In the genomic region with DNA sequence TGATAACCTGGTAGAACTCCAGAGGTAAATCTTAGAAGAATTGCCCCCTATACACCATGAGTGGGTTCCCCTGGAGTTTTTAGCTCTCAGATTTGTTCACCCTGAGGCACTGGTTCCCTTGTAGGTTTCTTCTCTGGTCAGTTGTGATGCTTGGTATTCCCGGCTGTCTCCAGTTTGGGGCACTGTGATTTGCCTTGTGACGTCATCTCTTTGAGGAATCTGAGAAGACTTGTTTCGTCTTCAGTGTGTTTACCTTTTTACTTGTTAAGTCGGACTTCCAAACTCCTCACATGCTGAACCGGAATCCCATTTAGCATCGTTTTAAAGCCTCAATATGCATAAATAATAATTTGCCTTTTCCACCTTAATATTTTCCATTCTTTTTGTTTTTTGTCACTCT, we compare ENCODE assay signal across 25 cellular contexts. TPM values are rescaled to one million over a fixed set of nuclear protein-coding genes. Genes with fewer than 3 reads are reported as not detected.
"Had no signal": no experiment of that assay in that cellular context is flagged by ENCODE, and none has a peak within 500 bp of the region (broad histone marks: within the 10 kb centered on the region; RNA-seq: fewer than 3 reads in every experiment).

No MANE protein-coding gene starts in this region.

- H3K27ac ChIP-seq: coronary artery, esophagus squamous epithelium, lower lobe of right lung, neutrophil, pancreas, transverse colon, upper lobe of right lung, uterus had no signal

- H3K9me3 ChIP-seq: esophagus squamous epithelium, lower lobe of right lung, neutrophil, pancreas, transverse colon, upper lobe of right lung, uterus had no signal

- H3K36me3 ChIP-seq: esophagus squamous epithelium, lower lobe of right lung, neutrophil, pancreas, transverse colon, upper lobe of right lung, uterus had no signal

- FAIRE-seq: endothelial cell of umbilical vein, pancreas had no signal

- H3K4me3 ChIP-seq: coronary artery, esophagus squamous epithelium, lower lobe of right lung, pancreas, transverse colon, upper lobe of right lung, uterus had no signal

- H3K9me3 Mint-ChIP-seq: immature natural killer cell; natural killer cell; stimulated activated memory B cell treated with anti-CD40 and anti-IgM and Interleukin-4, amounts not matched to agents 10 μg/mL and 1 μg/mL and 100 μg/mL, for 72 hours; stimulated activated naive CD8-positive, alpha-beta T cell treated with anti-CD3 and anti-CD28 coated beads, Interleukin-15, Interleukin-2, amounts not matched to agents 100 ng/mL and 50 ng/mL, for 24 hours had no signal

- ATAC-seq: left colon; left ventricle myocardium superior; lower lobe of right lung; pancreas; sciatic nerve; stimulated activated memory B cell treated with anti-CD40 and anti-IgM and Interleukin-4, amounts not matched to agents 10 μg/mL and 1 μg/mL and 100 μg/mL, for 72 hours; upper lobe of right lung had no signal

- H3K4me3 Mint-ChIP-seq: immature natural killer cell; natural killer cell; neural crest cell; stimulated activated memory B cell treated with anti-CD40 and anti-IgM and Interleukin-4, amounts not matched to agents 10 μg/mL and 1 μg/mL and 100 μg/mL, for 72 hours; stimulated activated naive CD8-positive, alpha-beta T cell treated with anti-CD3 and anti-CD28 coated beads, Interleukin-15, Interleukin-2, amounts not matched to agents 100 ng/mL and 50 ng/mL, for 24 hours had no signal

- H3K4me1 ChIP-seq: esophagus squamous epithelium, lower lobe of right lung, pancreas, transverse colon, upper lobe of right lung, uterus had no signal

- H3K4me1 Mint-ChIP-seq: immature natural killer cell; natural killer cell; stimulated activated memory B cell treated with anti-CD40 and anti-IgM and Interleukin-4, amounts not matched to agents 10 μg/mL and 1 μg/mL and 100 μg/mL, for 72 hours had no signal

- DNase-seq: dermis blood vessel endothelial cell; effector memory CD4-positive, alpha-beta T cell; esophagus squamous epithelium; foreskin melanocyte; hypothalamus; immature natural killer cell; islet precursor cell; kidney glomerular epithelial cell; left colon; left ventricle myocardium superior; lower lobe of right lung; natural killer cell; pancreas; stimulated activated CD4-positive, alpha-beta T cell treated with anti-CD3 and anti-CD28 coated beads, Interleukin-2, amount 100 ng/mL, for 24 hours; stimulated activated CD4-positive, alpha-beta T cell treated with anti-CD3 and anti-CD28 coated beads, Interleukin-4, amount 100 ng/mL, for 4 hours; transverse colon; upper lobe of right lung; uterus had no signal

- H3K27me3 ChIP-seq: esophagus squamous epithelium, pancreas, transverse colon, upper lobe of right lung, uterus had no signal

- H3K36me3 Mint-ChIP-seq: immature natural killer cell; natural killer cell; stimulated activated memory B cell treated with anti-CD40 and anti-IgM and Interleukin-4, amounts not matched to agents 10 μg/mL and 1 μg/mL and 100 μg/mL, for 72 hours had no signal

- H3K27ac Mint-ChIP-seq: immature natural killer cell; natural killer cell; stimulated activated memory B cell treated with anti-CD40 and anti-IgM and Interleukin-4, amounts not matched to agents 10 μg/mL and 1 μg/mL and 100 μg/mL, for 72 hours; stimulated activated naive CD8-positive, alpha-beta T cell treated with anti-CD3 and anti-CD28 coated beads, Interleukin-15, Interleukin-2, amounts not matched to agents 100 ng/mL and 50 ng/mL, for 24 hours had no signal

RNA-seq across cellular contexts. Expression of a gene that starts 54.4 kb away (rescaled TPM):
- total RNA-seq: endothelial cell of umbilical vein had no signal
